Comparison of ENCODE assay signal across 1 cellular context in genomic region chr3:134419214-134419965, GRCh38.
A peak's percentile ranks its signal among the peaks of the same experiment; 100 is the strongest.
TF ChIP-seq lines count a peak whose summit lies in the region.

No MANE protein-coding gene starts in this region.

TF ChIP-seq in HepG2, 621 proteins besides CTCF, POLR2A, EP300 and RAD21 (continued from another document and continues in another):
- TF ChIP-seq ZBTB49 (CRISPR knock-in tag; IDR thresholded peaks at IDR 0.05; ENCODE audit: borderline replicate concordance) (no peak), ZNF713 (CRISPR knock-in tag; IDR thresholded peaks at IDR 0.05) (no peak), IKZF4 (CRISPR knock-in tag; IDR thresholded peaks at IDR 0.05; ENCODE audit: borderline replicate concordance, low read depth, not compliant biosample characterization) (no peak), IRF1 (CRISPR knock-in tag; IDR thresholded peaks at IDR 0.05; ENCODE audit: low read depth) (no peak), FOXP1 (IDR thresholded peaks at IDR 0.05) (no peak), FOXP1 (CRISPR knock-in tag; IDR thresholded peaks at IDR 0.05) (peak; percentile 58), NFE2L1 (CRISPR knock-in tag; IDR thresholded peaks at IDR 0.05; ENCODE audit: borderline replicate concordance) (no peak), XBP1 (CRISPR knock-in tag; IDR thresholded peaks at IDR 0.05) (no peak), ZNF253 (CRISPR knock-in tag; IDR thresholded peaks at IDR 0.05; ENCODE audit: borderline replicate concordance) (no peak), SNAPC5 (CRISPR knock-in tag; IDR thresholded peaks at IDR 0.05; ENCODE audit: borderline replicate concordance) (no peak), ZNF235 (CRISPR knock-in tag; IDR thresholded peaks at IDR 0.05; ENCODE audit: borderline replicate concordance) (no peak), STAT6 (CRISPR knock-in tag; IDR thresholded peaks at IDR 0.05; ENCODE audit: borderline replicate concordance) (no peak), ZNF597 (CRISPR knock-in tag; IDR thresholded peaks at IDR 0.05) (no peak), ZNF383 (CRISPR knock-in tag; IDR thresholded peaks at IDR 0.05; ENCODE audit: borderline replicate concordance) (no peak), ZNF558 (CRISPR knock-in tag; IDR thresholded peaks at IDR 0.05; ENCODE audit: borderline replicate concordance) (no peak), SP5 (CRISPR knock-in tag; IDR thresholded peaks at IDR 0.05; ENCODE audit: borderline replicate concordance, low read depth) (no peak), ASH2L (IDR thresholded peaks at IDR 0.05; ENCODE audit: insufficient read length, low read depth, low read length) (no peak), ZNF230 (CRISPR knock-in tag; IDR thresholded peaks at IDR 0.05) (no peak), CENPT (CRISPR knock-in tag; IDR thresholded peaks at IDR 0.05; ENCODE audit: low read depth) (no peak), RFX1 (IDR thresholded peaks at IDR 0.05) (no peak), KLF9 (CRISPR knock-in tag; IDR thresholded peaks at IDR 0.05; ENCODE audit: low read depth) (no peak), HNRNPUL1 (IDR thresholded peaks at IDR 0.05; ENCODE audit: low read depth, low read length) (no peak), JUND (CRISPR knock-in tag; IDR thresholded peaks at IDR 0.05) (peak; percentile 79), BCLAF1 (IDR thresholded peaks at IDR 0.05) (no peak), IKZF1 (IDR thresholded peaks at IDR 0.05) (no peak), CREBL2 (CRISPR knock-in tag; IDR thresholded peaks at IDR 0.05; ENCODE audit: borderline replicate concordance) (no peak), IRX3 (CRISPR knock-in tag; IDR thresholded peaks at IDR 0.05; ENCODE audit: borderline replicate concordance, low read depth) (no peak), MBNL3 (CRISPR knock-in tag; conservative IDR thresholded peaks at IDR 0.05) (no peak), ZNF816 (CRISPR knock-in tag; IDR thresholded peaks at IDR 0.05; ENCODE audit: borderline replicate concordance) (no peak; the same call in 1 of the 2 replicates), ADNP (CRISPR knock-in tag; IDR thresholded peaks at IDR 0.05) (no peak)
- TF ChIP-seq, protein P1, sequence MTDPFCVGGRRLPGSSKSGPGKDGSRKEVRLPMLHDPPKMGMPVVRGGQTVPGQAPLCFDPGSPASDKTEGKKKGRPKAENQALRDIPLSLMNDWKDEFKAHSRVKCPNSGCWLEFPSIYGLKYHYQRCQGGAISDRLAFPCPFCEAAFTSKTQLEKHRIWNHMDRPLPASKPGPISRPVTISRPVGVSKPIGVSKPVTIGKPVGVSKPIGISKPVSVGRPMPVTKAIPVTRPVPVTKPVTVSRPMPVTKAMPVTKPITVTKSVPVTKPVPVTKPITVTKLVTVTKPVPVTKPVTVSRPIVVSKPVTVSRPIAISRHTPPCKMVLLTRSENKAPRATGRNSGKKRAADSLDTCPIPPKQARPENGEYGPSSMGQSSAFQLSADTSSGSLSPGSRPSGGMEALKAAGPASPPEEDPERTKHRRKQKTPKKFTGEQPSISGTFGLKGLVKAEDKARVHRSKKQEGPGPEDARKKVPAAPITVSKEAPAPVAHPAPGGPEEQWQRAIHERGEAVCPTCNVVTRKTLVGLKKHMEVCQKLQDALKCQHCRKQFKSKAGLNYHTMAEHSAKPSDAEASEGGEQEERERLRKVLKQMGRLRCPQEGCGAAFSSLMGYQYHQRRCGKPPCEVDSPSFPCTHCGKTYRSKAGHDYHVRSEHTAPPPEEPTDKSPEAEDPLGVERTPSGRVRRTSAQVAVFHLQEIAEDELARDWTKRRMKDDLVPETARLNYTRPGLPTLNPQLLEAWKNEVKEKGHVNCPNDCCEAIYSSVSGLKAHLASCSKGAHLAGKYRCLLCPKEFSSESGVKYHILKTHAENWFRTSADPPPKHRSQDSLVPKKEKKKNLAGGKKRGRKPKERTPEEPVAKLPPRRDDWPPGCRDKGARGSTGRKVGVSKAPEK (CRISPR knock-in tag; IDR thresholded peaks at IDR 0.05; ENCODE audit: borderline replicate concordance): no peak
- TF ChIP-seq, protein P2, sequence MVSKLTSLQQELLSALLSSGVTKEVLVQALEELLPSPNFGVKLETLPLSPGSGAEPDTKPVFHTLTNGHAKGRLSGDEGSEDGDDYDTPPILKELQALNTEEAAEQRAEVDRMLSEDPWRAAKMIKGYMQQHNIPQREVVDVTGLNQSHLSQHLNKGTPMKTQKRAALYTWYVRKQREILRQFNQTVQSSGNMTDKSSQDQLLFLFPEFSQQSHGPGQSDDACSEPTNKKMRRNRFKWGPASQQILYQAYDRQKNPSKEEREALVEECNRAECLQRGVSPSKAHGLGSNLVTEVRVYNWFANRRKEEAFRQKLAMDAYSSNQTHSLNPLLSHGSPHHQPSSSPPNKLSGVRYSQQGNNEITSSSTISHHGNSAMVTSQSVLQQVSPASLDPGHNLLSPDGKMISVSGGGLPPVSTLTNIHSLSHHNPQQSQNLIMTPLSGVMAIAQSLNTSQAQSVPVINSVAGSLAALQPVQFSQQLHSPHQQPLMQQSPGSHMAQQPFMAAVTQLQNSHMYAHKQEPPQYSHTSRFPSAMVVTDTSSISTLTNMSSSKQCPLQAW (CRISPR knock-in tag; IDR thresholded peaks at IDR 0.05): peak; percentile 43; the same call in 1 of the 2 replicates
- TF ChIP-seq, protein P3, sequence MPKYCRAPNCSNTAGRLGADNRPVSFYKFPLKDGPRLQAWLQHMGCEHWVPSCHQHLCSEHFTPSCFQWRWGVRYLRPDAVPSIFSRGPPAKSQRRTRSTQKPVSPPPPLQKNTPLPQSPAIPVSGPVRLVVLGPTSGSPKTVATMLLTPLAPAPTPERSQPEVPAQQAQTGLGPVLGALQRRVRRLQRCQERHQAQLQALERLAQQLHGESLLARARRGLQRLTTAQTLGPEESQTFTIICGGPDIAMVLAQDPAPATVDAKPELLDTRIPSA (CRISPR knock-in tag; IDR thresholded peaks at IDR 0.05; ENCODE audit: borderline replicate concordance): no peak
- TF ChIP-seq, protein P4, sequence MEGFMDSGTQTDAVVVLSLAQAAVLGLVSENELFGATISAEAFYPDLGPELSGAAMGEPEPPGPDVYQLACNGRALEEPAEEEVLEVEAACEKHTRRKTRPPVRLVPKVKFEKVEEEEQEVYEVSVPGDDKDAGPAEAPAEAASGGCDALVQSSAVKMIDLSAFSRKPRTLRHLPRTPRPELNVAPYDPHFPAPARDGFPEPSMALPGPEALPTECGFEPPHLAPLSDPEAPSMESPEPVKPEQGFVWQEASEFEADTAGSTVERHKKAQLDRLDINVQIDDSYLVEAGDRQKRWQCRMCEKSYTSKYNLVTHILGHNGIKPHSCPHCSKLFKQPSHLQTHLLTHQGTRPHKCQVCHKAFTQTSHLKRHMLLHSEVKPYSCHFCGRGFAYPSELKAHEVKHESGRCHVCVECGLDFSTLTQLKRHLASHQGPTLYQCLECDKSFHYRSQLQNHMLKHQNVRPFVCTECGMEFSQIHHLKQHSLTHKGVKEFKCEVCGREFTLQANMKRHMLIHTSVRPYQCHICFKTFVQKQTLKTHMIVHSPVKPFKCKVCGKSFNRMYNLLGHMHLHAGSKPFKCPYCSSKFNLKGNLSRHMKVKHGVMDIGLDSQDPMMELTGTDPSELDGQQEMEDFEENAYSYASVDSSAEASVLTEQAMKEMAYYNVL (CRISPR knock-in tag; IDR thresholded peaks at IDR 0.05; ENCODE audit: borderline replicate concordance): peak; percentile 72; the same call in 1 of the 2 replicates
